Comparison of ENCODE assay signal across 23 cellular contexts in the genomic region with DNA sequence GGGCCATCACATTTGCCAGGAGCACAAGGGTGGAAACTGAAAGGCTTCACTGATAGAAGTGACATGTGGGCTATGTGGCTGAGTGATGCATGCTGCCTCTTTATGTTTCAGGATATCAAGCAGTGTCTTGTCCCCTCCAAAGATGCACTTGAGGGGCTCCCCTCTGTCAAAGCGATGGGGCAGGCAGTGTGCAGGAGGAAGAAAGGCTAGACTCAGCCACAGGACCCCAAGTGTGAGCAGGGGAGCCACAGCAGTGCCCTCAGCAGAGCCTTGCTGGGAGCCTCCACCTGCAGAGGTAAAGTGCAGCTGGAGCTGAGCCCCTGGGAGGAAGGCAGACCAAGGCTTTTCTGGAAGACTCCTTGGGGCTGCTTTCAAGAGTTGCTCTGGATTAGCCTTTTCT.
DNase-seq lines count a peak whose midpoint lies in the region; ATAC-seq, FAIRE-seq and TF ChIP-seq lines count a peak whose summit lies in the region.
"Had no signal": no experiment of that assay in that cellular context is flagged by ENCODE, and none has a peak within 500 bp of the region (broad histone marks: within the 10 kb centered on the region; RNA-seq: fewer than 3 reads in every experiment).

No MANE protein-coding gene starts in this region.

- H3K4me2 ChIP-seq in HepG2 (ENCODE audit: low read depth, low read length) (no peak overlapping the region), Karpas-422 (ENCODE audit: low read depth, low read length, poor library complexity, severe bottlenecking) (peak overlapping the region; percentile 76)

- DNase-seq in HepG2 (ENCODE audit: low spot score) = no peak
- no peak for DNase-seq in right lobe of liver
- DNase-seq in Karpas-422 = peak; percentile 48
- no peak for DNase-seq in activated B cell treated with CpG ODN at 0.5 μM for 24 hours
- no peak for DNase-seq in NCI-H128 (lab: John Stamatoyannopoulos, UW; ENCODE audit: unreplicated experiment)
- DNase-seq: COR-L47; DMS 273 treated with DMSO at 0.1 percent for 48 hours; GDM1; GM23248; HCEC 1CT; MG63; NCI-H1048; NCI-H146; NCI-H2029 treated with DMSO at 0.1 percent for 48 hours; NCI-H446 treated with DMSO at 0.1 percent for 48 hours; NK-92 treated with Interleukin-12 subunit alpha and Interleukin-12 subunit beta, amount 100 ng/mL, for 24 hours; RPMI8226; SHP77 treated with DMSO at 0.1 percent for 48 hours; T-helper 17 cell had no signal

- H3K4me3 ChIP-seq in HepG2 (replicated peaks in 1 of 3; ENCODE audit: insufficient read depth in 1 of 3, low read depth in 2 of 3, low read length in 3 of 3) (no peak overlapping the region), right lobe of liver (no peak overlapping the region), Karpas-422 (ENCODE audit: low read length) (no peak overlapping the region), subcutaneous abdominal adipose tissue (ENCODE audit: low read depth in 1 of 5, low read length in 5 of 5) (no peak overlapping the region)
- H3K4me3 ChIP-seq: GM23248, MG63 had no signal

- TF ChIP-seq RAD21 in HepG2 (CRISPR knock-in tag; IDR thresholded peaks at IDR 0.05) = no peak

- BruUV-seq in HepG2 (replicated peaks; lab: Mats Ljungman, UMichigan) = no TSS peak

- no peaks in the 10 kb centered on the region for H3K9me3 ChIP-seq in HepG2 (ENCODE audit: low read length)
- H3K9me3 ChIP-seq in right lobe of liver = no peaks in the 10 kb centered on the region
- no peaks in the 10 kb centered on the region for H3K9me3 ChIP-seq in Karpas-422 (ENCODE audit: low read length)
- H3K9me3 ChIP-seq in subcutaneous abdominal adipose tissue (ENCODE audit: control insufficient read depth in 5 of 5, low read length in 5 of 5) = no peaks in the 10 kb centered on the region
- H3K9me3 ChIP-seq: MG63 had no signal

- peaks cover 91% of the 10 kb centered on the region for H3K4me1 Mint-ChIP-seq in activated B cell treated with CpG ODN at 0.5 μM for 24 hours

- CTCF ChIA-PET in HepG2 (lab: Yijun Ruan, JAX; ENCODE audit: low intra/inter-chr PET ratio, low total read pairs) = no interaction called here
- CTCF ChIA-PET in activated B cell treated with CpG ODN at 0.5 μM for 24 hours (lab: Charles Lee) = interaction anchor here (1.5 to 2.0 kb wide), 3 partner anchors 39 to 316 kb away, joined by 3 to 12 read pairs (median 8); no protein-coding TSS in a partner anchor

- H3K9ac ChIP-seq in HepG2 (ENCODE audit: insufficient read depth, low read depth, low read length) = no peak overlapping the region
- H3K9ac ChIP-seq in Karpas-422 (ENCODE audit: low read length) = peak overlapping the region; percentile 73
- no peak overlapping the region for H3K9ac ChIP-seq in subcutaneous abdominal adipose tissue (ENCODE audit: low read length in 5 of 5)
- H3K9ac ChIP-seq: GM23248, KMS-11 had no signal

- intact Hi-C loops in HepG2 (cut with micrococcal nuclease; ENCODE audit: unreplicated experiment) = no loop called here
- intact Hi-C loops in right lobe of liver (cut with DNase I) = no loop called here
- intact Hi-C loops in activated B cell treated with CpG ODN at 0.5 μM for 24 hours (cut with micrococcal nuclease) = no loop called here

- no peaks in the 10 kb centered on the region for H3K9me3 Mint-ChIP-seq in activated B cell treated with CpG ODN at 0.5 μM for 24 hours

- H2AFZ ChIP-seq in HepG2 (ENCODE audit: low read length) = no peak overlapping the region
- H2AFZ ChIP-seq in Karpas-422 (ENCODE audit: low read length) = no peak overlapping the region
- H2AFZ ChIP-seq: GM23248 had no signal

- WGBS in HepG2 (ENCODE audit: low lambda C conversion rate) = 100% methylated on average over 1 of the region's 1 CpG
- no CpG with 5 or more reads among the region's 1 CpG for WGBS in right lobe of liver (ENCODE audit: insufficient coverage, low coverage, low lambda C conversion rate, missing lambda C conversion rate)

- no peak for TF ChIP-seq POLR2A in HepG2 (IDR thresholded peaks at IDR 0.05; ENCODE audit: insufficient read depth in 1 of 2, low read depth in 2 of 2, low read length in 2 of 2)
- no peak for TF ChIP-seq POLR2A in right lobe of liver (IDR thresholded peaks at IDR 0.05)

- no peaks in the 10 kb centered on the region for H3K27me3 ChIP-seq in HepG2 (ENCODE audit: control insufficient read depth in 1 of 2, insufficient read depth in 2 of 2, low read length in 2 of 2)
- H3K27me3 ChIP-seq in right lobe of liver = no peaks in the 10 kb centered on the region
- H3K27me3 ChIP-seq in Karpas-422 (ENCODE audit: low read length) = peaks cover 3% of the 10 kb centered on the region; the same call in 1 of the 2 replicates
- H3K27me3 ChIP-seq in subcutaneous abdominal adipose tissue (ENCODE audit: control insufficient read depth in 5 of 5, insufficient read depth in 4 of 5, low read length in 5 of 5) = no peaks in the 10 kb centered on the region
- H3K27me3 ChIP-seq: MG63 had no signal

- H3K4me1 ChIP-seq in HepG2 (ENCODE audit: insufficient read depth, low read length) = peaks cover 57% of the 10 kb centered on the region
- H3K4me1 ChIP-seq in right lobe of liver = no peaks in the 10 kb centered on the region
- H3K4me1 ChIP-seq in Karpas-422 (ENCODE audit: low read length) = peaks cover 77% of the 10 kb centered on the region
- H3K4me1 ChIP-seq in subcutaneous abdominal adipose tissue (ENCODE audit: control insufficient read depth in 5 of 5, insufficient read depth in 5 of 5, low read length in 5 of 5) = peaks cover 4 to 59% (median 17%) of the 10 kb centered on the region in 5 donors

- H3K36me3 Mint-ChIP-seq in activated B cell treated with CpG ODN at 0.5 μM for 24 hours (ENCODE audit: low read depth) = no peaks in the 10 kb centered on the region

- POLR2A ChIA-PET in HepG2 (lab: Yijun Ruan, JAX) (no interaction called here), activated B cell treated with CpG ODN at 0.5 μM for 24 hours (lab: Charles Lee) (interaction anchor here (0.8 to 4.9 kb wide), 9 partner anchors 84 to 517 kb away, joined by 3 to 56 read pairs (median 12); no protein-coding TSS in a partner anchor)

- H3K4me3 Mint-ChIP-seq in activated B cell treated with CpG ODN at 0.5 μM for 24 hours = no peak overlapping the region
- H3K4me3 Mint-ChIP-seq: T-helper 17 cell had no signal

- no peaks in the 10 kb centered on the region for H3K9me2 ChIP-seq in Karpas-422 (replicated peaks; ENCODE audit: insufficient read depth, low read length)

- TF ChIP-seq CTCF in HepG2 (CRISPR knock-in tag; IDR thresholded peaks at IDR 0.05) (no peak), right lobe of liver (IDR thresholded peaks at IDR 0.05) (no peak), activated B cell treated with CpG ODN at 0.5 μM for 24 hours (IDR thresholded peaks at IDR 0.05) (no peak)

- peak overlapping the region; percentile 98 for H3K27ac Mint-ChIP-seq in activated B cell treated with CpG ODN at 0.5 μM for 24 hours

- H3K79me2 ChIP-seq in HepG2 (ENCODE audit: insufficient read depth, low read length) (no peaks in the 10 kb centered on the region), Karpas-422 (ENCODE audit: low read length) (no peaks in the 10 kb centered on the region)

- H3K27me3 Mint-ChIP-seq in activated B cell treated with CpG ODN at 0.5 μM for 24 hours = no peaks in the 10 kb centered on the region
- H3K27me3 Mint-ChIP-seq: T-helper 17 cell had no signal

- FAIRE-seq in HepG2 (lab: Jason Lieb, UNC) = no peak

- TF ChIP-seq EP300 in HepG2 (IDR thresholded peaks at IDR 0.05; ENCODE audit: low read depth in 2 of 2, low read length in 2 of 2) (no peak), HepG2 (CRISPR knock-in tag; IDR thresholded peaks at IDR 0.05; ENCODE audit: borderline replicate concordance) (no peak)

- in situ Hi-C loops in HepG2 (cut with HindIII; ENCODE audit: extremely low pct_ligation_motif_present, low pct_unique_long_range_greater_than_20kb) = no loop called here

- H3K36me3 ChIP-seq in HepG2 (replicated peaks in 1 of 2; ENCODE audit: control insufficient read depth in 1 of 2, insufficient read depth in 2 of 2, low read length in 2 of 2) (no peaks in the 10 kb centered on the region), right lobe of liver (no peaks in the 10 kb centered on the region), Karpas-422 (ENCODE audit: insufficient read depth, low read length) (no peaks in the 10 kb centered on the region), subcutaneous abdominal adipose tissue (ENCODE audit: control insufficient read depth in 5 of 5, insufficient read depth in 5 of 5, low read length in 5 of 5) (no peaks in the 10 kb centered on the region)
- H3K36me3 ChIP-seq: MG63 had no signal

- H3K27ac ChIP-seq in HepG2 (ENCODE audit: extremely low read length, insufficient read depth, low read length) (peak overlapping the region; percentile 7), right lobe of liver (no peak overlapping the region), Karpas-422 (ENCODE audit: low read length) (peak overlapping the region; percentile 98), subcutaneous abdominal adipose tissue (ENCODE audit: low read depth, low read length) (peak overlapping the region; percentile 51)
- H3K27ac ChIP-seq: GM23248, KMS-11 had no signal

- H4K20me1 ChIP-seq in HepG2 (ENCODE audit: insufficient read depth, low read length) (no peaks in the 10 kb centered on the region), Karpas-422 (ENCODE audit: insufficient read depth, low read depth, low read length) (no peaks in the 10 kb centered on the region)

- ATAC-seq in HepG2 (peak; percentile 9; the same call in 2 of the 3 replicates), right lobe of liver (no peak), activated B cell treated with CpG ODN at 0.5 μM for 24 hours (ENCODE audit: low read depth) (no peak), HG02588 (IDR thresholded peaks at IDR 0.05; ENCODE audit: unreplicated experiment) (no peak), HG02884 (IDR thresholded peaks at IDR 0.05; ENCODE audit: unreplicated experiment) (no peak)
- ATAC-seq: T-helper 17 cell had no signal

TF ChIP-seq in HepG2, 621 proteins besides CTCF, POLR2A, EP300 and RAD21 (continues in another document):
- no peak for TF ChIP-seq NAIF1 (CRISPR knock-in tag; IDR thresholded peaks at IDR 0.05; ENCODE audit: borderline replicate concordance)
- no peak for TF ChIP-seq ISX (CRISPR knock-in tag; conservative IDR thresholded peaks at IDR 0.05)
- no peak for TF ChIP-seq ZSCAN30 (CRISPR knock-in tag; IDR thresholded peaks at IDR 0.05)
- TF ChIP-seq, protein P1, sequence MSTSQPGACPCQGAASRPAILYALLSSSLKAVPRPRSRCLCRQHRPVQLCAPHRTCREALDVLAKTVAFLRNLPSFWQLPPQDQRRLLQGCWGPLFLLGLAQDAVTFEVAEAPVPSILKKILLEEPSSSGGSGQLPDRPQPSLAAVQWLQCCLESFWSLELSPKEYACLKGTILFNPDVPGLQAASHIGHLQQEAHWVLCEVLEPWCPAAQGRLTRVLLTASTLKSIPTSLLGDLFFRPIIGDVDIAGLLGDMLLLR (CRISPR knock-in tag; IDR thresholded peaks at IDR 0.05) = no peak
- TF ChIP-seq, protein P2, sequence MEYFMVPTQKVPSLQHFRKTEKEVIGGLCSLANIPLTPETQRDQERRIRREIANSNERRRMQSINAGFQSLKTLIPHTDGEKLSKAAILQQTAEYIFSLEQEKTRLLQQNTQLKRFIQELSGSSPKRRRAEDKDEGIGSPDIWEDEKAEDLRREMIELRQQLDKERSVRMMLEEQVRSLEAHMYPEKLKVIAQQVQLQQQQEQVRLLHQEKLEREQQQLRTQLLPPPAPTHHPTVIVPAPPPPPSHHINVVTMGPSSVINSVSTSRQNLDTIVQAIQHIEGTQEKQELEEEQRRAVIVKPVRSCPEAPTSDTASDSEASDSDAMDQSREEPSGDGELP (IDR thresholded peaks at IDR 0.05; ENCODE audit: borderline replicate concordance, low read depth) = no peak

Comparison
In these comparisons a context has a peak if more than half of its experiments do, and no peak if none do; other contexts are left out.
1. H3K27ac ChIP-seq: peak in HepG2 (single experiment), Karpas-422 (single experiment) and subcutaneous abdominal adipose tissue (single experiment); none in right lobe of liver (0 of 3).